Comparison of ENCODE assay signal across 21 cellular contexts in the genomic region with DNA sequence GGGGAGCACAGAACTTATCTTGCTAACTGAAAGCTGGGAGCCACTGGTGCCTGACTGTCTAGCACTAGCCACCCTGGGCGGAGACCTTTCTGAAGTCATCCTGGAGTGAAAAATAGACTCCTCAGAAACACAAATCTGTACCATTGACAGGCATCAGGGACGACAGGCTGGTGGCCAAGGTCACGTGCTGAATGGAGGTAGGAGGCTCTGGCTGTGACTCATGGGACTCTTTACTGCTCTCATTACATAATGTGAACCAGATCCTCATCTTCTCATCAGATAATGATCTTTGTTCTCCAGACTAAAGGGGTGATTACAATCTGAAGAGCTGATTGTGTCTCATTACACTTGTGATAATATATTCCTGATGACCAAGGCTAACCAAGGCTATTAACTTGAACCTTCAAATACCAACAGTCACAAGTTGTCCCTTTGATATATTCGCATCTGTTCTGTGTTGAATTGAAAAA.
DNase-seq lines count a peak whose midpoint lies in the region; ATAC-seq, FAIRE-seq and TF ChIP-seq lines count a peak whose summit lies in the region.
"Had no signal": no experiment of that assay in that cellular context is flagged by ENCODE, and none has a peak within 500 bp of the region (broad histone marks: within the 10 kb centered on the region; RNA-seq: fewer than 3 reads in every experiment).

No MANE protein-coding gene starts in this region.

- CTCF ChIA-PET in K562 (lab: Yijun Ruan, JAX; ENCODE audit: low intra/inter-chr PET ratio), result no interaction called here
- CTCF ChIA-PET in activated CD8-positive, alpha-beta T cell treated with anti-CD3 and anti-CD28 coated beads for 36 hours (lab: Charles Lee), result no interaction called here

- peaks cover 11% of the 10 kb centered on the region for H3K79me1 ChIP-seq in trophoblast cell (ENCODE audit: low read length)

- 1% methylated on average over 4 of the region's 4 CpGs for WGBS in K562 (ENCODE audit: insufficient coverage, low coverage, missing lambda C conversion rate)
- WGBS in trophoblast cell (ENCODE audit: extremely low coverage, insufficient coverage, insufficient read length), result no CpG with 5 or more reads among the region's 4 CpGs

- TF ChIP-seq CTCF in K562 (IDR thresholded peaks at IDR 0.05 in 2 of 3, conservative IDR thresholded peaks at IDR 0.05 in 1 of 3; ENCODE audit: insufficient read depth in 2 of 3, low read depth in 1 of 3, low read length in 3 of 3), result no peak
- no peak for TF ChIP-seq CTCF in activated CD8-positive, alpha-beta T cell treated with anti-CD3 and anti-CD28 coated beads for 36 hours (IDR thresholded peaks at IDR 0.05)

- no peaks in the 10 kb centered on the region for H3K36me3 ChIP-seq in K562 (ENCODE audit: control insufficient read depth, insufficient read depth, low read length)
- no peaks in the 10 kb centered on the region for H3K36me3 ChIP-seq in trophoblast cell (ENCODE audit: control insufficient read depth in 1 of 2, insufficient read depth in 2 of 2, low read length in 2 of 2)
- H3K36me3 ChIP-seq: gastrocnemius medialis had no signal

- no peak overlapping the region for H3K4me3 Mint-ChIP-seq in activated CD8-positive, alpha-beta T cell treated with anti-CD3 and anti-CD28 coated beads for 36 hours
- H3K4me3 Mint-ChIP-seq: activated B cell treated with CpG ODN at 0.5 μM for 24 hours had no signal

- no peak overlapping the region for H4K12ac ChIP-seq in trophoblast cell (ENCODE audit: low read depth, low read length)

- no peak overlapping the region for H3K23ac ChIP-seq in trophoblast cell (ENCODE audit: low read length)

- H3K9me3 Mint-ChIP-seq in activated CD8-positive, alpha-beta T cell treated with anti-CD3 and anti-CD28 coated beads for 36 hours, result peaks cover 10% of the 10 kb centered on the region

- in situ Hi-C loops in K562 (cut with MboI), result no loop called here

- H3K9me3 ChIP-seq in K562 (replicated peaks; ENCODE audit: control insufficient read depth, insufficient read depth, low read depth, low read length), result no peaks in the 10 kb centered on the region
- H3K9me3 ChIP-seq in trophoblast cell (ENCODE audit: insufficient read depth, low read depth, low read length), result no peaks in the 10 kb centered on the region
- H3K9me3 ChIP-seq: gastrocnemius medialis, testis had no signal

- no peak overlapping the region for H3K18ac ChIP-seq in trophoblast cell (ENCODE audit: low read length)

- FAIRE-seq in K562 (lab: Jason Lieb, UNC), result no peak
- FAIRE-seq: G401.6 had no signal

- no peaks in the 10 kb centered on the region for H3K27me3 ChIP-seq in K562 (ENCODE audit: control insufficient read depth in 2 of 2, insufficient read depth in 2 of 2, low read length in 2 of 2)
- no peaks in the 10 kb centered on the region for H3K27me3 ChIP-seq in trophoblast cell (ENCODE audit: insufficient read depth, low read length)
- H3K27me3 ChIP-seq: gastrocnemius medialis, testis had no signal

- H3K4me2 ChIP-seq in K562 (ENCODE audit: insufficient read depth, low read length) (no peak overlapping the region), trophoblast cell (ENCODE audit: low read length) (no peak overlapping the region)
- H3K4me2 ChIP-seq: PC-9 had no signal

- no peak overlapping the region for H4K91ac ChIP-seq in trophoblast cell (ENCODE audit: low read depth, low read length)

- ATAC-seq in HG03354 (IDR thresholded peaks at IDR 0.05; ENCODE audit: poor library complexity, severe bottlenecking, unreplicated experiment) (peak; percentile 55), K562 (no peak), HG02642 (IDR thresholded peaks at IDR 0.05; ENCODE audit: poor library complexity, unreplicated experiment) (no peak), GM19023 (IDR thresholded peaks at IDR 0.05; ENCODE audit: unreplicated experiment) (no peak), GM21737 (IDR thresholded peaks at IDR 0.05; ENCODE audit: unreplicated experiment) (no peak)
- ATAC-seq in activated CD8-positive, alpha-beta T cell treated with anti-CD3 and anti-CD28 coated beads for 36 hours, result no peak
- ATAC-seq: activated naive CD4-positive, alpha-beta T cell treated with anti-CD3 and anti-CD28 coated beads, Interleukin-2, amount 50 U/mL, for 72 hours; gastrocnemius medialis had no signal

- no peaks in the 10 kb centered on the region for H3K4me1 Mint-ChIP-seq in activated CD8-positive, alpha-beta T cell treated with anti-CD3 and anti-CD28 coated beads for 36 hours (ENCODE audit: low read depth)
- H3K4me1 Mint-ChIP-seq: activated B cell treated with CpG ODN at 0.5 μM for 24 hours had no signal

- no peak overlapping the region for H4K8ac ChIP-seq in trophoblast cell (ENCODE audit: low read depth, low read length)

- DNase-seq in GM04504 (ENCODE audit: low read depth), result peak; percentile 58
- no peak for DNase-seq in K562 (ENCODE audit: extremely low read depth in 1 of 4, low spot score in 3 of 4)
- DNase-seq in trophoblast cell, result peak; percentile 31 to 67
- DNase-seq in activated CD8-positive, alpha-beta T cell treated with anti-CD3 and anti-CD28 coated beads for 36 hours, result no peak
- DNase-seq: activated B cell treated with CpG ODN at 0.5 μM for 24 hours; C1 segment of cervical spinal cord; caudate nucleus; effector memory CD4-positive, alpha-beta T cell; gastrocnemius medialis; H7; NCI-H1930; NCI-H526; PC-9; posterior cingulate gyrus; testis had no signal

- no peaks in the 10 kb centered on the region for H3K79me2 ChIP-seq in K562 (ENCODE audit: control insufficient read depth, insufficient read depth, low read length)
- peaks cover 2% of the 10 kb centered on the region for H3K79me2 ChIP-seq in trophoblast cell (ENCODE audit: control insufficient read depth, insufficient read depth, low read length, poor library complexity)

- BruUV-seq in K562 (replicated peaks; lab: Mats Ljungman, UMichigan), result no TSS peak

- H3K27ac ChIP-seq in K562 (ENCODE audit: extremely low read depth, low read depth, low read length) (no peak overlapping the region), trophoblast cell (ENCODE audit: low read depth, low read length) (peak overlapping the region; percentile 76)
- H3K27ac ChIP-seq: gastrocnemius medialis, PC-9, testis had no signal

- intact Hi-C loops in K562 (cut with micrococcal nuclease), result no loop called here
- intact Hi-C loops in activated CD8-positive, alpha-beta T cell treated with anti-CD3 and anti-CD28 coated beads for 36 hours (cut with micrococcal nuclease), result no loop called here

- H3K4me1 ChIP-seq in K562 (replicated peaks in 1 of 2; ENCODE audit: control insufficient read depth in 2 of 2, insufficient read depth in 2 of 2, low read length in 2 of 2) (no peaks in the 10 kb centered on the region), trophoblast cell (ENCODE audit: control insufficient read depth in 1 of 2, insufficient read depth in 2 of 2, low read length in 2 of 2) (peaks cover 18 to 42% of the 10 kb centered on the region in 2 experiments)
- H3K4me1 ChIP-seq: gastrocnemius medialis, testis had no signal

- no peaks in the 10 kb centered on the region for H3K27me3 Mint-ChIP-seq in activated CD8-positive, alpha-beta T cell treated with anti-CD3 and anti-CD28 coated beads for 36 hours
- H3K27me3 Mint-ChIP-seq: activated B cell treated with CpG ODN at 0.5 μM for 24 hours had no signal

- H3K14ac ChIP-seq in trophoblast cell (ENCODE audit: low read length), result no peak overlapping the region

- no peaks in the 10 kb centered on the region for H3K36me3 Mint-ChIP-seq in activated CD8-positive, alpha-beta T cell treated with anti-CD3 and anti-CD28 coated beads for 36 hours (ENCODE audit: low read depth)

- TF ChIP-seq RAD21 in K562 (CRISPR knock-in tag; conservative IDR thresholded peaks at IDR 0.05 in 1 of 2, IDR thresholded peaks at IDR 0.05 in 1 of 2), result no peak

- no peaks in the 10 kb centered on the region for H3K9me1 ChIP-seq in K562 (ENCODE audit: control insufficient read depth, insufficient read depth, low read length)

- H3K9ac ChIP-seq in K562 (ENCODE audit: insufficient read depth in 1 of 2, low read depth in 2 of 2, low read length in 2 of 2) (no peak overlapping the region), trophoblast cell (ENCODE audit: low read length) (no peak overlapping the region)

- H3K4ac ChIP-seq in trophoblast cell (ENCODE audit: low read depth, low read length), result no peak overlapping the region

- no peak overlapping the region for H2AK5ac ChIP-seq in trophoblast cell (ENCODE audit: low read length)

- peak overlapping the region; percentile 46 for H2BK5ac ChIP-seq in trophoblast cell (ENCODE audit: low read depth, low read length, poor library complexity)

- H4K20me1 ChIP-seq in K562 (replicated peaks; ENCODE audit: control insufficient read depth, insufficient read depth, low read length), result no peaks in the 10 kb centered on the region

- TF ChIP-seq POLR2A in K562 (conservative IDR thresholded peaks at IDR 0.05), result no peak

- no peak overlapping the region for H2BK120ac ChIP-seq in trophoblast cell (ENCODE audit: insufficient read depth, low read length, poor library complexity)

- H2BK12ac ChIP-seq in trophoblast cell (ENCODE audit: low read length), result no peak overlapping the region

- H2AFZ ChIP-seq in K562 (ENCODE audit: low read depth, low read length) (no peak overlapping the region), trophoblast cell (ENCODE audit: insufficient read depth, low read length, poor library complexity) (no peak overlapping the region)
- H2AFZ ChIP-seq: PC-9 had no signal

- no peak overlapping the region for H3K27ac Mint-ChIP-seq in activated CD8-positive, alpha-beta T cell treated with anti-CD3 and anti-CD28 coated beads for 36 hours
- H3K27ac Mint-ChIP-seq: activated B cell treated with CpG ODN at 0.5 μM for 24 hours; activated naive CD4-positive, alpha-beta T cell treated with anti-CD3 and anti-CD28 coated beads, Interleukin-2, amount 50 U/mL, for 72 hours had no signal

- POLR2A ChIA-PET in K562 (lab: Yijun Ruan, JAX), result no interaction called here
- POLR2A ChIA-PET in activated CD8-positive, alpha-beta T cell treated with anti-CD3 and anti-CD28 coated beads for 36 hours (lab: Charles Lee), result no interaction called here

- no peak for TF ChIP-seq EP300 in K562 (IDR thresholded peaks at IDR 0.05; ENCODE audit: low read length)

- H3K4me3 ChIP-seq in K562 (no peak overlapping the region), trophoblast cell (ENCODE audit: low read depth, low read length) (no peak overlapping the region)
- H3K4me3 ChIP-seq: gastrocnemius medialis, PC-9, testis had no signal

TF ChIP-seq in K562, 482 proteins besides CTCF, POLR2A, EP300 and RAD21 (continues in another document):
- TF ChIP-seq, protein P1, sequence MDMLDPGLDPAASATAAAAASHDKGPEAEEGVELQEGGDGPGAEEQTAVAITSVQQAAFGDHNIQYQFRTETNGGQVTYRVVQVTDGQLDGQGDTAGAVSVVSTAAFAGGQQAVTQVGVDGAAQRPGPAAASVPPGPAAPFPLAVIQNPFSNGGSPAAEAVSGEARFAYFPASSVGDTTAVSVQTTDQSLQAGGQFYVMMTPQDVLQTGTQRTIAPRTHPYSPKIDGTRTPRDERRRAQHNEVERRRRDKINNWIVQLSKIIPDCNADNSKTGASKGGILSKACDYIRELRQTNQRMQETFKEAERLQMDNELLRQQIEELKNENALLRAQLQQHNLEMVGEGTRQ (CRISPR knock-in tag; IDR thresholded peaks at IDR 0.05), result peak; percentile 13; the same call in 1 of the 2 replicates

Comparison
In these comparisons a context has a peak if more than half of its experiments do, and no peak if none do; other contexts are left out.
1. DNase-seq: peak in GM04504 (single experiment) and trophoblast cell (2 of 2); none in K562 (0 of 4) and activated CD8-positive, alpha-beta T cell treated with anti-CD3 and anti-CD28 coated beads for 36 hours (single experiment).